ENCODE assay signal across 1 cellular context in the genomic region with DNA sequence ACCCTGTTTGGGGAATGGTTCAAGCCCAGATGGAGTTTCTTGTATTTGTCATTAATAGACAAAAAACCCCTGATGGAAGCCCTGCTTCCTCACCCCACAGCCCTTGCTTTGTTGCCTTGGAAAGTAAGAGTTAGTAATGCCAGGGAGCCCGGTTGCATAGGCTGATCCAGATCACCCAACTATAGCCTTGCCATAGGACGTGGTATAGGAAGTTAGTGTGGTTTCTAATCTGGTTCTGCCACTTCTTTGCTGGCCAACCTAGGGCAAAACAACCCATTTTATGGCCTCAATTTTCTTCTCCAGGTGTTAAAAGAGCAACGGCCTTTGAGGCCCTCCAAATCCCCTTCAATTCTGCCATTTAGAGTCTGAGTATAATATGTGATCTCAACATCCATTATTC.
TF ChIP-seq lines count a peak whose summit lies in the region.

No MANE protein-coding gene starts in this region.

TF ChIP-seq in WTC11, 78 proteins besides CTCF, POLR2A, EP300 and RAD21 (continued from another document):
- TF ChIP-seq ZNF281 (CRISPR knock-in tag; IDR thresholded peaks at IDR 0.05) (no peak), ZNF138 (CRISPR knock-in tag; conservative IDR thresholded peaks at IDR 0.05) (no peak), ETV6 (CRISPR knock-in tag; IDR thresholded peaks at IDR 0.05) (no peak), ZNF317 (CRISPR knock-in tag; IDR thresholded peaks at IDR 0.05; ENCODE audit: borderline replicate concordance, low read depth) (no peak), NR2C2 (CRISPR knock-in tag; IDR thresholded peaks at IDR 0.05) (no peak), MAX (CRISPR knock-in tag; IDR thresholded peaks at IDR 0.05) (no peak), RORB (CRISPR knock-in tag; IDR thresholded peaks at IDR 0.05) (no peak), ARID4B (CRISPR knock-in tag; IDR thresholded peaks at IDR 0.05; ENCODE audit: borderline replicate concordance) (no peak), ZBTB21 (CRISPR knock-in tag; IDR thresholded peaks at IDR 0.05; ENCODE audit: borderline replicate concordance) (no peak), SMAD3 (CRISPR knock-in tag; IDR thresholded peaks at IDR 0.05; ENCODE audit: borderline replicate concordance) (no peak), SOX15 (CRISPR knock-in tag; IDR thresholded peaks at IDR 0.05) (no peak)
- TF ChIP-seq, protein P1, sequence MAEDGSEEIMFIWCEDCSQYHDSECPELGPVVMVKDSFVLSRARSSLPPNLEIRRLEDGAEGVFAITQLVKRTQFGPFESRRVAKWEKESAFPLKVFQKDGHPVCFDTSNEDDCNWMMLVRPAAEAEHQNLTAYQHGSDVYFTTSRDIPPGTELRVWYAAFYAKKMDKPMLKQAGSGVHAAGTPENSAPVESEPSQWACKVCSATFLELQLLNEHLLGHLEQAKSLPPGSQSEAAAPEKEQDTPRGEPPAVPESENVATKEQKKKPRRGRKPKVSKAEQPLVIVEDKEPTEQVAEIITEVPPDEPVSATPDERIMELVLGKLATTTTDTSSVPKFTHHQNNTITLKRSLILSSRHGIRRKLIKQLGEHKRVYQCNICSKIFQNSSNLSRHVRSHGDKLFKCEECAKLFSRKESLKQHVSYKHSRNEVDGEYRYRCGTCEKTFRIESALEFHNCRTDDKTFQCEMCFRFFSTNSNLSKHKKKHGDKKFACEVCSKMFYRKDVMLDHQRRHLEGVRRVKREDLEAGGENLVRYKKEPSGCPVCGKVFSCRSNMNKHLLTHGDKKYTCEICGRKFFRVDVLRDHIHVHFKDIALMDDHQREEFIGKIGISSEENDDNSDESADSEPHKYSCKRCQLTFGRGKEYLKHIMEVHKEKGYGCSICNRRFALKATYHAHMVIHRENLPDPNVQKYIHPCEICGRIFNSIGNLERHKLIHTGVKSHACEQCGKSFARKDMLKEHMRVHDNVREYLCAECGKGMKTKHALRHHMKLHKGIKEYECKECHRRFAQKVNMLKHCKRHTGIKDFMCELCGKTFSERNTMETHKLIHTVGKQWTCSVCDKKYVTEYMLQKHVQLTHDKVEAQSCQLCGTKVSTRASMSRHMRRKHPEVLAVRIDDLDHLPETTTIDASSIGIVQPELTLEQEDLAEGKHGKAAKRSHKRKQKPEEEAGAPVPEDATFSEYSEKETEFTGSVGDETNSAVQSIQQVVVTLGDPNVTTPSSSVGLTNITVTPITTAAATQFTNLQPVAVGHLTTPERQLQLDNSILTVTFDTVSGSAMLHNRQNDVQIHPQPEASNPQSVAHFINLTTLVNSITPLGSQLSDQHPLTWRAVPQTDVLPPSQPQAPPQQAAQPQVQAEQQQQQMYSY (CRISPR knock-in tag; IDR thresholded peaks at IDR 0.05) = no peak
- TF ChIP-seq, protein P2, sequence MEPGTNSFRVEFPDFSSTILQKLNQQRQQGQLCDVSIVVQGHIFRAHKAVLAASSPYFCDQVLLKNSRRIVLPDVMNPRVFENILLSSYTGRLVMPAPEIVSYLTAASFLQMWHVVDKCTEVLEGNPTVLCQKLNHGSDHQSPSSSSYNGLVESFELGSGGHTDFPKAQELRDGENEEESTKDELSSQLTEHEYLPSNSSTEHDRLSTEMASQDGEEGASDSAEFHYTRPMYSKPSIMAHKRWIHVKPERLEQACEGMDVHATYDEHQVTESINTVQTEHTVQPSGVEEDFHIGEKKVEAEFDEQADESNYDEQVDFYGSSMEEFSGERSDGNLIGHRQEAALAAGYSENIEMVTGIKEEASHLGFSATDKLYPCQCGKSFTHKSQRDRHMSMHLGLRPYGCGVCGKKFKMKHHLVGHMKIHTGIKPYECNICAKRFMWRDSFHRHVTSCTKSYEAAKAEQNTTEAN (CRISPR knock-in tag; IDR thresholded peaks at IDR 0.05) = no peak
